Comparison of ENCODE assay signal across 8 cellular contexts in the genomic region with DNA sequence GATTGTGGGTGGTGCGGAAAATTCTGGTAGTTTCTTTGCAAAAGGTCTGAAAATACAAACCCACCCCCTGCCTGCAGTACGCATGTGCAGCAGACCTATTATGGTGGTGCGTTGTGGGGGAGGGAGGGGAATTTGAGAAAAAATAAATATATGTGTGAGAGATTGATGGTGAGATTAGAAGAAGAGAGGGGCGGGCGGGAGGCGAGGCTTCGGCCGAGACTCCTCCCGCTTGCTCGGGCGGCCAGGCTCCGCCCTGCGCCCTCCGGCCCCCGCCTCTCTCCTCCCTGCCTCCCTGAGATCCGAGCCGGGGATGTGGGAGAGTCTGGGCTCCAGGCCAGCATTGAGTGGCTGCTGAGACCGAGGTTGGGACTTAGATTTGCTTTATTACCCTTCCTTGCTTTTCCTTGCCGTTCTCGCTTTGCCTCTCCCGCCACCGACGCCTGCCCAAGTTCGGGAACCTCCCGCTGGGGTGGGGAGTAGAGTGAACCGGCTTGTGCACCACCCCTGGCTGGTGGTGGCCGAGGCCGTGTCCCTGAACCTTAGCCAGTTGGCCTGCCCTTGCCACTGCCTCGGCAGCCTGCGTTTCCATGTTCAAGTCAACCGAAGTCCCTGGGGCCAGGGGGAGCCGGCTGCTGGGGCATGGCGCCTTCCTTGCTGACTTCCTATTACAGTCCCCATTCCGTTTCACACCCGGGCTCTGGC. TPM values are rescaled to one million over a fixed set of nuclear protein-coding genes. Genes with fewer than 3 reads are reported as not detected.
A peak's percentile ranks its signal among the peaks of the same experiment; 100 is the strongest.
DNase-seq lines count a peak whose midpoint lies in the region; ATAC-seq, FAIRE-seq and TF ChIP-seq lines count a peak whose summit lies in the region.

No MANE protein-coding gene starts in this region.

- POLR2A ChIA-PET in activated CD8-positive, alpha-beta T cell treated with anti-CD3 and anti-CD28 coated beads for 36 hours (lab: Charles Lee), result interaction anchor here (1.8 kb wide), 2 partner anchors 11 to 23 kb away, joined by 4 to 9 read pairs; no protein-coding TSS in a partner anchor

- FAIRE-seq in GM12891 (lab: Jason Lieb, UNC), result peak; percentile 96

- intact Hi-C loops in activated CD8-positive, alpha-beta T cell treated with anti-CD3 and anti-CD28 coated beads for 36 hours (cut with micrococcal nuclease), result loop anchor here (5.0 kb wide), 1 partner anchor 45 kb away; no protein-coding TSS in a partner anchor

- TF ChIP-seq POLR2A in GM12891 (IDR thresholded peaks at IDR 0.05; ENCODE audit: low read depth, low read length), result no peak

- no peak for TF ChIP-seq CTCF in activated CD8-positive, alpha-beta T cell treated with anti-CD3 and anti-CD28 coated beads for 36 hours (IDR thresholded peaks at IDR 0.05)

- CTCF ChIA-PET in activated CD8-positive, alpha-beta T cell treated with anti-CD3 and anti-CD28 coated beads for 36 hours (lab: Charles Lee), result no interaction called here

- H3K4me1 Mint-ChIP-seq in activated CD8-positive, alpha-beta T cell treated with anti-CD3 and anti-CD28 coated beads for 36 hours (ENCODE audit: low read depth), result peaks cover 10% of the 10 kb centered on the region

- H3K27me3 Mint-ChIP-seq in activated CD8-positive, alpha-beta T cell treated with anti-CD3 and anti-CD28 coated beads for 36 hours, result no peaks in the 10 kb centered on the region

- ATAC-seq in HG03571 (IDR thresholded peaks at IDR 0.05; ENCODE audit: unreplicated experiment) (peak; percentile 53), HG03378 (IDR thresholded peaks at IDR 0.05; ENCODE audit: unreplicated experiment) (no peak)
- ATAC-seq in activated CD8-positive, alpha-beta T cell treated with anti-CD3 and anti-CD28 coated beads for 36 hours, result peak; percentile 79

- no peak overlapping the region for H3K4me3 Mint-ChIP-seq in activated CD8-positive, alpha-beta T cell treated with anti-CD3 and anti-CD28 coated beads for 36 hours

- no peaks in the 10 kb centered on the region for H3K9me3 Mint-ChIP-seq in activated CD8-positive, alpha-beta T cell treated with anti-CD3 and anti-CD28 coated beads for 36 hours

- DNase-seq in GM12891 (ENCODE audit: insufficient read length, low spot score), result peak; percentile 73
- DNase-seq in NCI-H748 treated with DMSO at 0.1 percent for 48 hours (lab: John Stamatoyannopoulos, UW), result peak; percentile 97
- peak; percentile 98 for DNase-seq in activated CD8-positive, alpha-beta T cell treated with anti-CD3 and anti-CD28 coated beads for 36 hours
- DNase-seq in effector CD8-positive, alpha-beta T cell (lab: John Stamatoyannopoulos, UW), result peak; percentile 80
- peak; percentile 94 to 97 for DNase-seq in lung microvascular endothelial cell (ENCODE audit: low read depth in 2 of 2)
- DNase-seq in stimulated activated CD4-positive, alpha-beta T cell treated with anti-CD3 and anti-CD28 coated beads, TNF-alpha, amount 100 ng/mL, for 1 hour (ENCODE audit: low read depth in 3 of 3, low spot score in 1 of 3), result peak; percentile 72 to 80 (median 79)

- H3K27ac Mint-ChIP-seq in activated CD8-positive, alpha-beta T cell treated with anti-CD3 and anti-CD28 coated beads for 36 hours, result no peak overlapping the region

- H3K36me3 Mint-ChIP-seq in activated CD8-positive, alpha-beta T cell treated with anti-CD3 and anti-CD28 coated beads for 36 hours (ENCODE audit: low read depth), result peaks cover 30% of the 10 kb centered on the region

TF ChIP-seq in GM12891, 5 proteins besides CTCF, POLR2A, EP300 and RAD21:
- TF ChIP-seq TAF1 (IDR thresholded peaks at IDR 0.05; ENCODE audit: low read depth, low read length), result no peak
- no peak for TF ChIP-seq POLR2AphosphoS5 (IDR thresholded peaks at IDR 0.05; ENCODE audit: low read depth, low read length)
- TF ChIP-seq POU2F2 (IDR thresholded peaks at IDR 0.05; ENCODE audit: low read depth, low read length), result no peak
- no peak for TF ChIP-seq SPI1 (IDR thresholded peaks at IDR 0.05; ENCODE audit: low read depth, low read length)
- no peak for TF ChIP-seq PAX5 (IDR thresholded peaks at IDR 0.05; ENCODE audit: insufficient read depth, low read length, severe bottlenecking)

RNA-seq across cellular contexts. Expression of a gene that starts 1.0 kb away (rescaled TPM):
- polyA plus RNA-seq in GM12891 (2012; ENCODE audit: low read depth, missing spikeins), result 76.4 TPM
- 100 to 1,000 TPM; 130 to 139 TPM for total RNA-seq in activated CD8-positive, alpha-beta T cell treated with anti-CD3 and anti-CD28 coated beads for 36 hours
- total RNA-seq in lung microvascular endothelial cell, result 58.0 and 58.7 TPM in 2 replicates

RNA-seq across cellular contexts. Expression of a gene that starts 28.5 kb away (rescaled TPM):
- 1.9 TPM for polyA plus RNA-seq in GM12891 (2012; ENCODE audit: low read depth, missing spikeins)
- total RNA-seq in activated CD8-positive, alpha-beta T cell treated with anti-CD3 and anti-CD28 coated beads for 36 hours, result 1 to 10 TPM; 5.1 to 5.2 TPM
- total RNA-seq in lung microvascular endothelial cell, result 0.44 and 0.79 TPM in 2 replicates

RNA-seq across cellular contexts. Expression of a gene that starts 29.8 kb away (rescaled TPM):
- 3.7 TPM for polyA plus RNA-seq in GM12891 (2012; ENCODE audit: low read depth, missing spikeins)
- 10 to 100 TPM; 13.5 to 16.2 TPM for total RNA-seq in activated CD8-positive, alpha-beta T cell treated with anti-CD3 and anti-CD28 coated beads for 36 hours
- total RNA-seq in lung microvascular endothelial cell, result 4.6 and 5.6 TPM in 2 replicates

RNA-seq across cellular contexts. Expression of a gene that starts 30.3 kb away (rescaled TPM):
- 137 TPM for polyA plus RNA-seq in GM12891 (2012; ENCODE audit: low read depth, missing spikeins)
- 10 to 100 TPM; 72.8 to 77.2 TPM for total RNA-seq in activated CD8-positive, alpha-beta T cell treated with anti-CD3 and anti-CD28 coated beads for 36 hours
- total RNA-seq in lung microvascular endothelial cell, result 152 and 178 TPM in 2 replicates

RNA-seq across cellular contexts. Expression of a gene that starts 32.8 kb away (rescaled TPM):
- polyA plus RNA-seq in GM12891 (2012; ENCODE audit: low read depth, missing spikeins), result 1.1 TPM
- total RNA-seq in activated CD8-positive, alpha-beta T cell treated with anti-CD3 and anti-CD28 coated beads for 36 hours, result 1 to 10 TPM; 2.4 to 2.9 TPM
- total RNA-seq in lung microvascular endothelial cell, result 7.1 and 22.7 TPM in 2 replicates
